In the genomic region with DNA sequence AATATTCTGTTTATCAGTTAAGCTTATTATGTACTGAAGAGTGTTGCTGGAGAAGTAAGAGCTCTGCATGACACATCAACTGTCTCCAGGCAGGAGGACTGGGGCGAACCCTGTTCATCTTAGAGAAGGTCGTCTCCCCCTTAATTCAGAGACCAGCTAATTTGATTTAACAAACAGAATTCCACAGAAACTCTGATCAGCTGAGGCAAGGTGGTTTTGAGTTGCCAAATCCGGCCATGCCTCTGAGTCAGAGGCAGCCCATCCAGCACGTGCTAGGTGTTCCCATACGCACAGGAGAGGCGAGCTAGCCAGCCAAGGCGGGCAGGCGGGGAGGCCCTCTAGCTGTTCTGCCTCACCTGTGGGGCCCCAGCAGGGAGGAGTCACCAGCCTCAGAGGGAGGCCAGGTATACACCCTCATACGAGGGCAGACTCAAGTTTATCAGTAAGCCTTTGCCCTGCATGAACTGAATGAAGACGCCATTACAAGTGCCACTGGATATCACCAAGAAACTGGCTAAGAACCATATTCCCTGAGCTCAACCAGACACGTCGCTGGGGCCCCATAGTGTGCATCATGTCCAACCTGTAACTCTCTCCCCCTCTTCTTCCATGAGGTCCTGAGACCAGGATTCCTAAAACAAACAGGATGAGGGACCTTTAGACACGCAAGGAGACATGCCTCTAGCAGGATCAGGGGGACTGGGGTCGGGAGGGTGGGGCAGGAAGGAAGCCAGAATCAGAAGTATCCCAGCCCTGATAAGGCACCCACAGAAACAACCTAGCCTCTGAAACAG, we compare ENCODE assay signal across 1 cellular context.
TF ChIP-seq lines count a peak whose summit lies in the region.

No MANE protein-coding gene starts in this region.

TF ChIP-seq in K562, 482 proteins besides CTCF, POLR2A, EP300 and RAD21 (continued from another document and continues in another):
- TF ChIP-seq, protein P1, sequence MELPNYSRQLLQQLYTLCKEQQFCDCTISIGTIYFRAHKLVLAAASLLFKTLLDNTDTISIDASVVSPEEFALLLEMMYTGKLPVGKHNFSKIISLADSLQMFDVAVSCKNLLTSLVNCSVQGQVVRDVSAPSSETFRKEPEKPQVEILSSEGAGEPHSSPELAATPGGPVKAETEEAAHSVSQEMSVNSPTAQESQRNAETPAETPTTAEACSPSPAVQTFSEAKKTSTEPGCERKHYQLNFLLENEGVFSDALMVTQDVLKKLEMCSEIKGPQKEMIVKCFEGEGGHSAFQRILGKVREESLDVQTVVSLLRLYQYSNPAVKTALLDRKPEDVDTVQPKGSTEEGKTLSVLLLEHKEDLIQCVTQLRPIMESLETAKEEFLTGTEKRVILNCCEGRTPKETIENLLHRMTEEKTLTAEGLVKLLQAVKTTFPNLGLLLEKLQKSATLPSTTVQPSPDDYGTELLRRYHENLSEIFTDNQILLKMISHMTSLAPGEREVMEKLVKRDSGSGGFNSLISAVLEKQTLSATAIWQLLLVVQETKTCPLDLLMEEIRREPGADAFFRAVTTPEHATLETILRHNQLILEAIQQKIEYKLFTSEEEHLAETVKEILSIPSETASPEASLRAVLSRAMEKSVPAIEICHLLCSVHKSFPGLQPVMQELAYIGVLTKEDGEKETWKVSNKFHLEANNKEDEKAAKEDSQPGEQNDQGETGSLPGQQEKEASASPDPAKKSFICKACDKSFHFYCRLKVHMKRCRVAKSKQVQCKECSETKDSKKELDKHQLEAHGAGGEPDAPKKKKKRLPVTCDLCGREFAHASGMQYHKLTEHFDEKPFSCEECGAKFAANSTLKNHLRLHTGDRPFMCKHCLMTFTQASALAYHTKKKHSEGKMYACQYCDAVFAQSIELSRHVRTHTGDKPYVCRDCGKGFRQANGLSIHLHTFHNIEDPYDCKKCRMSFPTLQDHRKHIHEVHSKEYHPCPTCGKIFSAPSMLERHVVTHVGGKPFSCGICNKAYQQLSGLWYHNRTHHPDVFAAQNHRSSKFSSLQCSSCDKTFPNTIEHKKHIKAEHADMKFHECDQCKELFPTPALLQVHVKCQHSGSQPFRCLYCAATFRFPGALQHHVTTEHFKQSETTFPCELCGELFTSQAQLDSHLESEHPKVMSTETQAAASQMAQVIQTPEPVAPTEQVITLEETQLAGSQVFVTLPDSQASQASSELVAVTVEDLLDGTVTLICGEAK (IDR thresholded peaks at IDR 0.05), result peak; percentile 51; the same call in 1 of the 2 replicates
- TF ChIP-seq, protein P1 (CRISPR knock-in tag; IDR thresholded peaks at IDR 0.05), result no peak
- TF ChIP-seq, protein P2, sequence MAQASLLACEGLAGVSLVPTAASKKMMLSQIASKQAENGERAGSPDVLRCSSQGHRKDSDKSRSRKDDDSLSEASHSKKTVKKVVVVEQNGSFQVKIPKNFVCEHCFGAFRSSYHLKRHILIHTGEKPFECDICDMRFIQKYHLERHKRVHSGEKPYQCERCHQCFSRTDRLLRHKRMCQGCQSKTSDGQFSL (CRISPR knock-in tag; IDR thresholded peaks at IDR 0.05), result no peak
- TF ChIP-seq, protein P2 (tag; IDR thresholded peaks at IDR 0.05), result peak in 1 of 2 experiments; percentile 78; a peak in 1 of 4 replicates
- TF ChIP-seq, protein P3, sequence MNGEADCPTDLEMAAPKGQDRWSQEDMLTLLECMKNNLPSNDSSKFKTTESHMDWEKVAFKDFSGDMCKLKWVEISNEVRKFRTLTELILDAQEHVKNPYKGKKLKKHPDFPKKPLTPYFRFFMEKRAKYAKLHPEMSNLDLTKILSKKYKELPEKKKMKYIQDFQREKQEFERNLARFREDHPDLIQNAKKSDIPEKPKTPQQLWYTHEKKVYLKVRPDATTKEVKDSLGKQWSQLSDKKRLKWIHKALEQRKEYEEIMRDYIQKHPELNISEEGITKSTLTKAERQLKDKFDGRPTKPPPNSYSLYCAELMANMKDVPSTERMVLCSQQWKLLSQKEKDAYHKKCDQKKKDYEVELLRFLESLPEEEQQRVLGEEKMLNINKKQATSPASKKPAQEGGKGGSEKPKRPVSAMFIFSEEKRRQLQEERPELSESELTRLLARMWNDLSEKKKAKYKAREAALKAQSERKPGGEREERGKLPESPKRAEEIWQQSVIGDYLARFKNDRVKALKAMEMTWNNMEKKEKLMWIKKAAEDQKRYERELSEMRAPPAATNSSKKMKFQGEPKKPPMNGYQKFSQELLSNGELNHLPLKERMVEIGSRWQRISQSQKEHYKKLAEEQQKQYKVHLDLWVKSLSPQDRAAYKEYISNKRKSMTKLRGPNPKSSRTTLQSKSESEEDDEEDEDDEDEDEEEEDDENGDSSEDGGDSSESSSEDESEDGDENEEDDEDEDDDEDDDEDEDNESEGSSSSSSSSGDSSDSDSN (IDR thresholded peaks at IDR 0.05; ENCODE audit: borderline replicate concordance in 1 of 2, low read depth in 2 of 2, low read length in 2 of 2), result 0 out of 4 replicates have a peak, but pooled peaks of 1 of the 2 experiments have one; percentile 30
- TF ChIP-seq KAT7 (CRISPR knock-in tag; IDR thresholded peaks at IDR 0.05; ENCODE audit: borderline replicate concordance), result 0 out of 2 replicates have a peak, but pooled peaks have one; percentile 38
- peak; percentile 95 for TF ChIP-seq ZNF76 (CRISPR knock-in tag; IDR thresholded peaks at IDR 0.05; ENCODE audit: borderline replicate concordance)
- TF ChIP-seq, protein P4, sequence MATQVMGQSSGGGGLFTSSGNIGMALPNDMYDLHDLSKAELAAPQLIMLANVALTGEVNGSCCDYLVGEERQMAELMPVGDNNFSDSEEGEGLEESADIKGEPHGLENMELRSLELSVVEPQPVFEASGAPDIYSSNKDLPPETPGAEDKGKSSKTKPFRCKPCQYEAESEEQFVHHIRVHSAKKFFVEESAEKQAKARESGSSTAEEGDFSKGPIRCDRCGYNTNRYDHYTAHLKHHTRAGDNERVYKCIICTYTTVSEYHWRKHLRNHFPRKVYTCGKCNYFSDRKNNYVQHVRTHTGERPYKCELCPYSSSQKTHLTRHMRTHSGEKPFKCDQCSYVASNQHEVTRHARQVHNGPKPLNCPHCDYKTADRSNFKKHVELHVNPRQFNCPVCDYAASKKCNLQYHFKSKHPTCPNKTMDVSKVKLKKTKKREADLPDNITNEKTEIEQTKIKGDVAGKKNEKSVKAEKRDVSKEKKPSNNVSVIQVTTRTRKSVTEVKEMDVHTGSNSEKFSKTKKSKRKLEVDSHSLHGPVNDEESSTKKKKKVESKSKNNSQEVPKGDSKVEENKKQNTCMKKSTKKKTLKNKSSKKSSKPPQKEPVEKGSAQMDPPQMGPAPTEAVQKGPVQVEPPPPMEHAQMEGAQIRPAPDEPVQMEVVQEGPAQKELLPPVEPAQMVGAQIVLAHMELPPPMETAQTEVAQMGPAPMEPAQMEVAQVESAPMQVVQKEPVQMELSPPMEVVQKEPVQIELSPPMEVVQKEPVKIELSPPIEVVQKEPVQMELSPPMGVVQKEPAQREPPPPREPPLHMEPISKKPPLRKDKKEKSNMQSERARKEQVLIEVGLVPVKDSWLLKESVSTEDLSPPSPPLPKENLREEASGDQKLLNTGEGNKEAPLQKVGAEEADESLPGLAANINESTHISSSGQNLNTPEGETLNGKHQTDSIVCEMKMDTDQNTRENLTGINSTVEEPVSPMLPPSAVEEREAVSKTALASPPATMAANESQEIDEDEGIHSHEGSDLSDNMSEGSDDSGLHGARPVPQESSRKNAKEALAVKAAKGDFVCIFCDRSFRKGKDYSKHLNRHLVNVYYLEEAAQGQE (CRISPR knock-in tag; IDR thresholded peaks at IDR 0.05; ENCODE audit: low read depth), result peak; percentile 77
- no peak for TF ChIP-seq POU5F1 (IDR thresholded peaks at IDR 0.05; ENCODE audit: borderline replicate concordance, low read depth, low read length, partially characterized antibody)
- no peak for TF ChIP-seq RBM39 (optimal IDR thresholded peaks at IDR 0.05; ENCODE audit: low read depth, low read length)
- TF ChIP-seq SMAD3 (CRISPR knock-in tag; conservative IDR thresholded peaks at IDR 0.05), result peak; percentile 31; the same call in 1 of the 2 replicates
- TF ChIP-seq, protein P5, sequence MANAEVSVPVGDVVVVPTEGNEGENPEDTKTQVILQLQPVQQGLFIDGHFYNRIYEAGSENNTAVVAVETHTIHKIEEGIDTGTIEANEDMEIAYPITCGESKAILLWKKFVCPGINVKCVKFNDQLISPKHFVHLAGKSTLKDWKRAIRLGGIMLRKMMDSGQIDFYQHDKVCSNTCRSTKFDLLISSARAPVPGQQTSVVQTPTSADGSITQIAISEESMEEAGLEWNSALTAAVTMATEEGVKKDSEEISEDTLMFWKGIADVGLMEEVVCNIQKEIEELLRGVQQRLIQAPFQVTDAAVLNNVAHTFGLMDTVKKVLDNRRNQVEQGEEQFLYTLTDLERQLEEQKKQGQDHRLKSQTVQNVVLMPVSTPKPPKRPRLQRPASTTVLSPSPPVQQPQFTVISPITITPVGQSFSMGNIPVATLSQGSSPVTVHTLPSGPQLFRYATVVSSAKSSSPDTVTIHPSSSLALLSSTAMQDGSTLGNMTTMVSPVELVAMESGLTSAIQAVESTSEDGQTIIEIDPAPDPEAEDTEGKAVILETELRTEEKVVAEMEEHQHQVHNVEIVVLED (CRISPR knock-in tag; IDR thresholded peaks at IDR 0.05), result no peak
- TF ChIP-seq, protein P6, sequence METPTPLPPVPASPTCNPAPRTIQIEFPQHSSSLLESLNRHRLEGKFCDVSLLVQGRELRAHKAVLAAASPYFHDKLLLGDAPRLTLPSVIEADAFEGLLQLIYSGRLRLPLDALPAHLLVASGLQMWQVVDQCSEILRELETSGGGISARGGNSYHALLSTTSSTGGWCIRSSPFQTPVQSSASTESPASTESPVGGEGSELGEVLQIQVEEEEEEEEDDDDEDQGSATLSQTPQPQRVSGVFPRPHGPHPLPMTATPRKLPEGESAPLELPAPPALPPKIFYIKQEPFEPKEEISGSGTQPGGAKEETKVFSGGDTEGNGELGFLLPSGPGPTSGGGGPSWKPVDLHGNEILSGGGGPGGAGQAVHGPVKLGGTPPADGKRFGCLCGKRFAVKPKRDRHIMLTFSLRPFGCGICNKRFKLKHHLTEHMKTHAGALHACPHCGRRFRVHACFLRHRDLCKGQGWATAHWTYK (CRISPR knock-in tag; IDR thresholded peaks at IDR 0.05), result peak; percentile 72; the same call in 1 of the 2 replicates
- peak; percentile 97 for TF ChIP-seq DMBX1 (CRISPR knock-in tag; IDR thresholded peaks at IDR 0.05; ENCODE audit: borderline replicate concordance)
- 0 out of 4 replicates have a peak, but pooled peaks of 1 of the 2 experiments have one; percentile 25 for TF ChIP-seq RCOR1 (IDR thresholded peaks at IDR 0.05; ENCODE audit: borderline replicate concordance in 1 of 2, low read depth in 2 of 2, low read length in 2 of 2)
- TF ChIP-seq, protein P7, sequence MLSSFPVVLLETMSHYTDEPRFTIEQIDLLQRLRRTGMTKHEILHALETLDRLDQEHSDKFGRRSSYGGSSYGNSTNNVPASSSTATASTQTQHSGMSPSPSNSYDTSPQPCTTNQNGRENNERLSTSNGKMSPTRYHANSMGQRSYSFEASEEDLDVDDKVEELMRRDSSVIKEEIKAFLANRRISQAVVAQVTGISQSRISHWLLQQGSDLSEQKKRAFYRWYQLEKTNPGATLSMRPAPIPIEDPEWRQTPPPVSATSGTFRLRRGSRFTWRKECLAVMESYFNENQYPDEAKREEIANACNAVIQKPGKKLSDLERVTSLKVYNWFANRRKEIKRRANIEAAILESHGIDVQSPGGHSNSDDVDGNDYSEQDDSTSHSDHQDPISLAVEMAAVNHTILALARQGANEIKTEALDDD (IDR thresholded peaks at IDR 0.05), result peak; percentile 12; the same call in 1 of the 2 replicates
- peak; percentile 68; the same call in 1 of the 2 replicates for TF ChIP-seq ZBTB7A (IDR thresholded peaks at IDR 0.05; ENCODE audit: borderline replicate concordance, control insufficient read depth, low read depth, low read length)
- no peak for TF ChIP-seq NR2C1 (IDR thresholded peaks at IDR 0.05)
- peak; percentile 63; the same call in 1 of the 2 replicates for TF ChIP-seq NR2C1 (tag; IDR thresholded peaks at IDR 0.05)
- 0 out of 2 replicates have a peak, but pooled peaks have one; percentile 59 for TF ChIP-seq LCOR (CRISPR knock-in tag; IDR thresholded peaks at IDR 0.05)
- TF ChIP-seq, protein P8, sequence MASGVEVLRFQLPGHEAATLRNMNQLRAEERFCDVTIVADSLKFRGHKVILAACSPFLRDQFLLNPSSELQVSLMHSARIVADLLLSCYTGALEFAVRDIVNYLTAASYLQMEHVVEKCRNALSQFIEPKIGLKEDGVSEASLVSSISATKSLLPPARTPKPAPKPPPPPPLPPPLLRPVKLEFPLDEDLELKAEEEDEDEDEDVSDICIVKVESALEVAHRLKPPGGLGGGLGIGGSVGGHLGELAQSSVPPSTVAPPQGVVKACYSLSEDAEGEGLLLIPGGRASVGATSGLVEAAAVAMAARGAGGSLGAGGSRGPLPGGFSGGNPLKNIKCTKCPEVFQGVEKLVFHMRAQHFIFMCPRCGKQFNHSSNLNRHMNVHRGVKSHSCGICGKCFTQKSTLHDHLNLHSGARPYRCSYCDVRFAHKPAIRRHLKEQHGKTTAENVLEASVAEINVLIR (CRISPR knock-in tag; IDR thresholded peaks at IDR 0.05), result 0 out of 2 replicates have a peak, but pooled peaks have one; percentile 11
- TF ChIP-seq ARID1B (IDR thresholded peaks at IDR 0.05), result peak; percentile 46; the same call in 1 of the 2 replicates
- TF ChIP-seq RBM22 (IDR thresholded peaks at IDR 0.05; ENCODE audit: low read depth, low read length, poor library complexity, severe bottlenecking), result peak; percentile 54
